In genomic region chr3:146796078-146796477, GRCh38 we compare ENCODE assay signal across 12 cellular contexts.
DNase-seq lines count a peak whose midpoint lies in the region; ATAC-seq and TF ChIP-seq lines count a peak whose summit lies in the region.
"Had no signal": no experiment of that assay in that cellular context is flagged by ENCODE, and none has a peak within 500 bp of the region (broad histone marks: within the 10 kb centered on the region; RNA-seq: fewer than 3 reads in every experiment).

No MANE protein-coding gene starts in this region.

- DNase-seq in NCI-H226, result peak; percentile 12
- peak; percentile 66 for DNase-seq in cerebellar cortex (ENCODE audit: low spot score)
- DNase-seq in fibroblast of pulmonary artery (ENCODE audit: low read depth), result peak; percentile 1
- DNase-seq in mesothelial cell of epicardium (ENCODE audit: low spot score in 2 of 2, unreplicated experiment in 2 of 2), result no peak
- DNase-seq in NK-92 (lab: John Stamatoyannopoulos, UW; ENCODE audit: unreplicated experiment), result no peak
- DNase-seq: BE2C; CD4-positive, alpha-beta memory T cell; DND-41; H7; IMR-90 had no signal

- no peak overlapping the region for H3K27ac Mint-ChIP-seq in mesothelial cell of epicardium
- H3K27ac Mint-ChIP-seq: CD4-positive, alpha-beta memory T cell had no signal

- no peaks in the 10 kb centered on the region for H3K4me1 Mint-ChIP-seq in mesothelial cell of epicardium
- H3K4me1 Mint-ChIP-seq: CD4-positive, alpha-beta memory T cell had no signal

- H3K4me3 ChIP-seq in fibroblast of pulmonary artery (replicated peaks; ENCODE audit: low read depth, low read length), result no peak overlapping the region
- H3K4me3 ChIP-seq: A549 had no signal

- no peaks in the 10 kb centered on the region for H3K36me3 Mint-ChIP-seq in mesothelial cell of epicardium
- H3K36me3 Mint-ChIP-seq: CD4-positive, alpha-beta memory T cell had no signal

- no peak for TF ChIP-seq CTCF in fibroblast of pulmonary artery (IDR thresholded peaks at IDR 0.05; ENCODE audit: low read length, missing control alignments)
- no peak for TF ChIP-seq CTCF in mesothelial cell of epicardium (IDR thresholded peaks at IDR 0.05; ENCODE audit: unreplicated experiment)

- no peaks in the 10 kb centered on the region for H3K27me3 Mint-ChIP-seq in mesothelial cell of epicardium (ENCODE audit: low read depth)
- H3K27me3 Mint-ChIP-seq: CD4-positive, alpha-beta memory T cell had no signal

- no peak for ATAC-seq in esophagus mucosa
- ATAC-seq: A549 had no signal

- H3K4me3 Mint-ChIP-seq in mesothelial cell of epicardium, result no peak overlapping the region
- H3K4me3 Mint-ChIP-seq: CD4-positive, alpha-beta memory T cell had no signal

- peaks cover 4% of the 10 kb centered on the region for H3K9me3 Mint-ChIP-seq in mesothelial cell of epicardium

Comparison
In these comparisons a context has a peak if more than half of its experiments do, and no peak if none do; other contexts are left out.
1. DNase-seq: peak in NCI-H226 (single experiment), cerebellar cortex (single experiment) and fibroblast of pulmonary artery (single experiment); none in mesothelial cell of epicardium (0 of 2) and NK-92 (single experiment).